ENCODE assay signal across 21 cellular contexts in genomic region chr4:14888790-14889189, GRCh38.
DNase-seq lines count a peak whose midpoint lies in the region; ATAC-seq and TF ChIP-seq lines count a peak whose summit lies in the region.
"Had no signal": no experiment of that assay in that cellular context is flagged by ENCODE, and none has a peak within 500 bp of the region (broad histone marks: within the 10 kb centered on the region; RNA-seq: fewer than 3 reads in every experiment).

No MANE protein-coding gene starts in this region.

- CTCF ChIA-PET in RWPE1 (lab: Yijun Ruan, JAX) = interaction anchor here (0.6 kb wide), 1 partner anchor 8 kb away, joined by 3 read pairs; no protein-coding TSS in a partner anchor

- H3K4me1 ChIP-seq in esophagus (ENCODE audit: control insufficient read depth in 2 of 2, insufficient read depth in 2 of 2, low read length in 1 of 2) (no peaks in the 10 kb centered on the region), left lung (no peaks in the 10 kb centered on the region)

- no peaks in the 10 kb centered on the region for H3K36me3 Mint-ChIP-seq in stimulated activated effector memory CD8-positive, alpha-beta T cell treated with anti-CD3 and anti-CD28 coated beads, Interleukin-12 subunit alpha, Interleukin-12 subunit beta, amount 100 ng/mL, for 72 hours

- no peak overlapping the region for H3K4me3 Mint-ChIP-seq in stimulated activated effector memory CD8-positive, alpha-beta T cell treated with anti-CD3 and anti-CD28 coated beads, Interleukin-12 subunit alpha, Interleukin-12 subunit beta, amount 100 ng/mL, for 72 hours

- ATAC-seq in left lung = peak; percentile 64
- no peak for ATAC-seq in stimulated activated effector memory CD8-positive, alpha-beta T cell treated with anti-CD3 and anti-CD28 coated beads, Interleukin-12 subunit alpha, Interleukin-12 subunit beta, amount 100 ng/mL, for 72 hours
- ATAC-seq: GM12878 had no signal

- whole genome bisulfite sequencing in esophagus, 2 donors = 34 to 57% methylated on average over 1 of the region's 1 CpG

- H3K27ac ChIP-seq in RWPE1 (no peak overlapping the region), esophagus (ENCODE audit: low read depth in 2 of 2, low read length in 1 of 2) (peak overlapping the region; percentile 82 to 92), left lung (no peak overlapping the region)
- H3K27ac ChIP-seq: C4-2B, neutrophil, thoracic aorta had no signal

- H3K9me3 ChIP-seq in esophagus (ENCODE audit: control insufficient read depth in 2 of 2, insufficient read depth in 1 of 2, low read depth in 1 of 2, low read length in 1 of 2) (peaks cover 0 to 2% of the 10 kb centered on the region in 2 donors), left lung (no peaks in the 10 kb centered on the region)
- H3K9me3 ChIP-seq: MG63, neutrophil, thoracic aorta had no signal

- H3K27me3 ChIP-seq in esophagus (ENCODE audit: control insufficient read depth in 1 of 2, insufficient read depth in 2 of 2, low read length in 2 of 2) (no peaks in the 10 kb centered on the region), left lung (no peaks in the 10 kb centered on the region)
- H3K27me3 ChIP-seq: MG63, neutrophil had no signal

- no peaks in the 10 kb centered on the region for H3K4me1 Mint-ChIP-seq in stimulated activated effector memory CD8-positive, alpha-beta T cell treated with anti-CD3 and anti-CD28 coated beads, Interleukin-12 subunit alpha, Interleukin-12 subunit beta, amount 100 ng/mL, for 72 hours

- H3K36me3 ChIP-seq in esophagus (ENCODE audit: control insufficient read depth in 2 of 2, insufficient read depth in 2 of 2, low read length in 1 of 2) (no peaks in the 10 kb centered on the region), left lung (no peaks in the 10 kb centered on the region)
- H3K36me3 ChIP-seq: MG63, neutrophil, thoracic aorta had no signal

- TF ChIP-seq CTCF in RWPE1 (conservative IDR thresholded peaks at IDR 0.05; ENCODE audit: low read depth) = no peak
- TF ChIP-seq CTCF in left lung (IDR thresholded peaks at IDR 0.05) = no peak

- DNase-seq in CD1c-positive myeloid dendritic cell (ENCODE audit: extremely low spot score) (peak; percentile 21), RWPE1 (ENCODE audit: low spot score) (peak; percentile 37), left lung (no peak), NCI-H2107 treated with DMSO at 0.1 percent for 48 hours (lab: John Stamatoyannopoulos, UW; ENCODE audit: unreplicated experiment) (no peak), hippocampal formation (lab: John Stamatoyannopoulos, UW) (no peak), NCI-H446 (lab: John Stamatoyannopoulos, UW) (no peak)
- no peak for DNase-seq in stimulated activated effector memory CD8-positive, alpha-beta T cell treated with anti-CD3 and anti-CD28 coated beads, Interleukin-12 subunit alpha, Interleukin-12 subunit beta, amount 100 ng/mL, for 72 hours (ENCODE audit: low spot score in 2 of 2)
- DNase-seq: activated CD4-positive, alpha-beta T cell treated with anti-CD3 and anti-CD28 coated beads for 1 hour; effector memory CD4-positive, alpha-beta T cell; GF-D8; MG63; NCI-H1436 treated with DMSO at 0.1 percent for 48 hours; NCI-H2227 treated with DMSO at 0.1 percent for 48 hours; NK-92 treated with Interleukin-12 subunit alpha and Interleukin-12 subunit beta, amount 100 ng/mL, for 24 hours; stimulated activated CD4-positive, alpha-beta T cell treated with anti-CD3 and anti-CD28 coated beads, Interleukin-15, amount 100 ng/mL, for 24 hours; SW 1271 had no signal

- POLR2A ChIA-PET in RWPE1 (lab: Yijun Ruan, JAX; ENCODE audit: low non-redundant PET) = no interaction called here

- H3K27ac Mint-ChIP-seq in stimulated activated effector memory CD8-positive, alpha-beta T cell treated with anti-CD3 and anti-CD28 coated beads, Interleukin-12 subunit alpha, Interleukin-12 subunit beta, amount 100 ng/mL, for 72 hours = no peak overlapping the region

- intact Hi-C loops in left lung (cut with DNase I) = no loop called here

- H3K4me3 ChIP-seq in esophagus (ENCODE audit: low read depth in 1 of 2, low read length in 2 of 2) (no peak overlapping the region), left lung (no peak overlapping the region)
- H3K4me3 ChIP-seq: GM12878, MG63, thoracic aorta had no signal

- no peaks in the 10 kb centered on the region for H3K9me3 Mint-ChIP-seq in stimulated activated effector memory CD8-positive, alpha-beta T cell treated with anti-CD3 and anti-CD28 coated beads, Interleukin-12 subunit alpha, Interleukin-12 subunit beta, amount 100 ng/mL, for 72 hours

Comparison
In these comparisons a context has a peak if more than half of its experiments do, and no peak if none do; other contexts are left out.
1. DNase-seq: peak in CD1c-positive myeloid dendritic cell (single experiment) and RWPE1 (single experiment); none in left lung (0 of 2), stimulated activated effector memory CD8-positive, alpha-beta T cell treated with anti-CD3 and anti-CD28 coated beads, Interleukin-12 subunit alpha, Interleukin-12 subunit beta, amount 100 ng/mL, for 72 hours (0 of 2), NCI-H2107 treated with DMSO at 0.1 percent for 48 hours (single experiment), hippocampal formation (0 of 2) and NCI-H446 (0 of 2).
2. H3K27ac ChIP-seq: peak in esophagus (2 of 2); none in RWPE1 (single experiment) and left lung (0 of 2).